ENCODE assay signal across 8 cellular contexts in genomic region chr15:72473670-72474465, GRCh38. TPM values are rescaled to one million over a fixed set of nuclear protein-coding genes. Genes with fewer than 3 reads are reported as not detected.
DNase-seq lines count a peak whose midpoint lies in the region; ATAC-seq and TF ChIP-seq lines count a peak whose summit lies in the region.

ARIH1 (plus strand) TSS chr15:72474330; CDS start chr15:72474640, 310 bp downstream.

- no peak for TF ChIP-seq RAD21 in Ishikawa (IDR thresholded peaks at IDR 0.05; ENCODE audit: low read depth)

- H3K9me3 ChIP-seq in esophagus (ENCODE audit: control insufficient read depth in 2 of 2, insufficient read depth in 1 of 2, low read depth in 1 of 2, low read length in 1 of 2) (no peaks in the 10 kb centered on the region), muscle layer of colon (ENCODE audit: low read length) (no peaks in the 10 kb centered on the region)

- H3K27me3 ChIP-seq in esophagus (ENCODE audit: control insufficient read depth in 1 of 2, insufficient read depth in 2 of 2, low read length in 2 of 2) (no peaks in the 10 kb centered on the region), muscle layer of colon (ENCODE audit: control insufficient read depth in 1 of 2, insufficient read depth in 2 of 2, low read length in 2 of 2) (no peaks in the 10 kb centered on the region)

- peaks cover 44% of the 10 kb centered on the region for H3K36me3 Mint-ChIP-seq in activated T-cell treated with anti-CD3 and anti-CD28 coated beads, Interleukin-2, amount 50 U/mL, for 24 hours (ENCODE audit: low read depth)

- H3K9ac ChIP-seq in muscle layer of colon (ENCODE audit: low read length) = peak within 1 kb of the TSS; percentile 99

- peak; percentile 98 for DNase-seq in DMS53 (lab: John Stamatoyannopoulos, UW)
- peak; percentile 63 for DNase-seq in OCI-M2 (lab: John Stamatoyannopoulos, UW; ENCODE audit: unreplicated experiment)
- DNase-seq in activated T-cell treated with anti-CD3 and anti-CD28 coated beads, Interleukin-2, amount 50 U/mL, for 24 hours = peak; percentile 99
- DNase-seq in stimulated activated CD8-positive, alpha-beta memory T cell treated with anti-CD3 and anti-CD28 coated beads, Interleukin-7, amount 100 ng/mL, for 24 hours (ENCODE audit: low read depth) = peak; percentile 92

- H3K4me1 ChIP-seq in esophagus (ENCODE audit: control insufficient read depth in 2 of 2, insufficient read depth in 2 of 2, low read length in 1 of 2) = no peaks in the 10 kb centered on the region
- H3K4me1 ChIP-seq in muscle layer of colon (ENCODE audit: insufficient read depth, low read length) = peaks cover 44% of the 10 kb centered on the region

- H3K27ac Mint-ChIP-seq in activated T-cell treated with anti-CD3 and anti-CD28 coated beads, Interleukin-2, amount 50 U/mL, for 24 hours = peak within 1 kb of the TSS; percentile 98

- H3K9me3 Mint-ChIP-seq in activated T-cell treated with anti-CD3 and anti-CD28 coated beads, Interleukin-2, amount 50 U/mL, for 24 hours = no peaks in the 10 kb centered on the region

- H3K36me3 ChIP-seq in esophagus (ENCODE audit: control insufficient read depth in 2 of 2, insufficient read depth in 2 of 2, low read length in 1 of 2) (no peaks in the 10 kb centered on the region), muscle layer of colon (ENCODE audit: insufficient read depth, low read length) (no peaks in the 10 kb centered on the region)

- H3K4me3 Mint-ChIP-seq in activated T-cell treated with anti-CD3 and anti-CD28 coated beads, Interleukin-2, amount 50 U/mL, for 24 hours = peak within 1 kb of the TSS; percentile 94

- H3K4me3 ChIP-seq in esophagus (ENCODE audit: low read depth in 1 of 2, low read length in 2 of 2) (peak within 1 kb of the TSS; percentile 64 to 89), muscle layer of colon (ENCODE audit: low read depth in 1 of 2, low read length in 2 of 2) (peak within 1 kb of the TSS; percentile 78 to 91)

- H3K27ac ChIP-seq in esophagus (ENCODE audit: low read depth in 2 of 2, low read length in 1 of 2) (peak within 1 kb of the TSS; percentile 100), muscle layer of colon (ENCODE audit: low read depth, low read length) (peak within 1 kb of the TSS; percentile 100)

- H3K4me1 Mint-ChIP-seq in activated T-cell treated with anti-CD3 and anti-CD28 coated beads, Interleukin-2, amount 50 U/mL, for 24 hours (ENCODE audit: low read depth) = peaks cover 42% of the 10 kb centered on the region

- 0% methylated on average over 56 to 62 of the region's 62 CpGs for WGBS in esophagus, 2 donors

- TF ChIP-seq EP300 in Ishikawa (IDR thresholded peaks at IDR 0.05; ENCODE audit: borderline replicate concordance) = no peak

- H3K27me3 Mint-ChIP-seq in activated T-cell treated with anti-CD3 and anti-CD28 coated beads, Interleukin-2, amount 50 U/mL, for 24 hours = no peaks in the 10 kb centered on the region

- ATAC-seq in GM21529 (IDR thresholded peaks at IDR 0.05; ENCODE audit: unreplicated experiment) = peak; percentile 82

TF ChIP-seq in Ishikawa, 13 proteins besides CTCF, POLR2A, EP300 and RAD21:
- TF ChIP-seq TEAD4 (IDR thresholded peaks at IDR 0.05) = no peak
- 0 out of 2 replicates have a peak, but pooled peaks have one; percentile 36 for TF ChIP-seq ZBTB7A (IDR thresholded peaks at IDR 0.05; ENCODE audit: low read depth)
- peak; percentile 49 for TF ChIP-seq TCF12 (IDR thresholded peaks at IDR 0.05; ENCODE audit: low read depth)
- no peak for TF ChIP-seq CEBPB (IDR thresholded peaks at IDR 0.05)
- peak; percentile 44; the same call in 1 of the 2 replicates for TF ChIP-seq NFIC (IDR thresholded peaks at IDR 0.05)
- peak; percentile 97 for TF ChIP-seq TAF1 (IDR thresholded peaks at IDR 0.05; ENCODE audit: low read depth)
- TF ChIP-seq CREB1 (IDR thresholded peaks at IDR 0.05; ENCODE audit: low read depth) = peak; percentile 96
- 0 out of 2 replicates have a peak, but pooled peaks have one; percentile 10 for TF ChIP-seq YY1 (IDR thresholded peaks at IDR 0.05; ENCODE audit: low read depth)
- TF ChIP-seq FOXM1 (IDR thresholded peaks at IDR 0.05; ENCODE audit: borderline replicate concordance, low read depth) = no peak; the same call in 1 of the 2 replicates
- 0 out of 2 replicates have a peak, but pooled peaks have one; percentile 5 for TF ChIP-seq USF1 (IDR thresholded peaks at IDR 0.05)
- TF ChIP-seq REST (IDR thresholded peaks at IDR 0.05; ENCODE audit: low read depth) = no peak
- 0 out of 2 replicates have a peak, but pooled peaks have one; percentile 32 for TF ChIP-seq EGR1 (IDR thresholded peaks at IDR 0.05)
- TF ChIP-seq MAX (IDR thresholded peaks at IDR 0.05) = peak; percentile 74
TF ChIP-seq in Ishikawa: peak in this region for 9.

RNA-seq across cellular contexts. Expression of gene ARIH1, which starts in this region (rescaled TPM):
- polyA plus RNA-seq in esophagus = 10 to 100 TPM; 17.5 to 17.6 TPM

Comparison
In these comparisons a context has a peak if more than half of its experiments do, and no peak if none do; other contexts are left out.
1. Peak in every context shown above with its lines: DNase-seq, ATAC-seq, H3K4me3 ChIP-seq and H3K27ac ChIP-seq.